8 cellular contexts compared by ENCODE assay signal in genomic region chr12:22443379-22444316, GRCh38.
A peak's percentile ranks its signal among the peaks of the same experiment; 100 is the strongest.
DNase-seq lines count a peak whose midpoint lies in the region; ATAC-seq and TF ChIP-seq lines count a peak whose summit lies in the region.

No MANE protein-coding gene starts in this region.

- DNase-seq in D341Med (ENCODE audit: low spot score) (peak; percentile 80), HK-2 (ENCODE audit: unreplicated experiment) (peak; percentile 54), NOMO-1 (lab: John Stamatoyannopoulos, UW; ENCODE audit: unreplicated experiment in 2 of 2) (peak; percentile 8 to 73), epithelial cell of esophagus (ENCODE audit: low read depth) (peak; percentile 88), mucosa of gallbladder (ENCODE audit: low spot score) (peak; percentile 71)
- DNase-seq in activated CD8-positive, alpha-beta memory T cell treated with anti-CD3 and anti-CD28 coated beads for 48 hours (ENCODE audit: low read depth in 2 of 3, low spot score in 2 of 3) = peak in 2 of 3 experiments; percentile 7 to 17

- H3K27ac Mint-ChIP-seq in stimulated activated memory B cell treated with anti-CD40 and anti-IgM and Interleukin-4, amounts not matched to agents 10 μg/mL and 1 μg/mL and 100 μg/mL, for 72 hours = no peak overlapping the region

- H3K4me3 Mint-ChIP-seq in stimulated activated memory B cell treated with anti-CD40 and anti-IgM and Interleukin-4, amounts not matched to agents 10 μg/mL and 1 μg/mL and 100 μg/mL, for 72 hours = no peak overlapping the region

- no peaks in the 10 kb centered on the region for H3K27me3 Mint-ChIP-seq in stimulated activated memory B cell treated with anti-CD40 and anti-IgM and Interleukin-4, amounts not matched to agents 10 μg/mL and 1 μg/mL and 100 μg/mL, for 72 hours

- TF ChIP-seq CTCF in epithelial cell of esophagus (IDR thresholded peaks at IDR 0.05; ENCODE audit: insufficient read depth, low read depth, low read length, missing control alignments) = peak; percentile 80

- peaks cover 7% of the 10 kb centered on the region for H3K4me1 Mint-ChIP-seq in stimulated activated memory B cell treated with anti-CD40 and anti-IgM and Interleukin-4, amounts not matched to agents 10 μg/mL and 1 μg/mL and 100 μg/mL, for 72 hours

- no peaks in the 10 kb centered on the region for H3K36me3 Mint-ChIP-seq in stimulated activated memory B cell treated with anti-CD40 and anti-IgM and Interleukin-4, amounts not matched to agents 10 μg/mL and 1 μg/mL and 100 μg/mL, for 72 hours

- no peaks in the 10 kb centered on the region for H3K9me3 Mint-ChIP-seq in stimulated activated memory B cell treated with anti-CD40 and anti-IgM and Interleukin-4, amounts not matched to agents 10 μg/mL and 1 μg/mL and 100 μg/mL, for 72 hours

- no peak overlapping the region for H3K4me3 ChIP-seq in epithelial cell of esophagus (ENCODE audit: low read length)

- peak; percentile 98 for ATAC-seq in GM21367 (IDR thresholded peaks at IDR 0.05; ENCODE audit: unreplicated experiment)
- ATAC-seq in stimulated activated memory B cell treated with anti-CD40 and anti-IgM and Interleukin-4, amounts not matched to agents 10 μg/mL and 1 μg/mL and 100 μg/mL, for 72 hours = peak; percentile 96

Comparison
In these comparisons a context has a peak if more than half of its experiments do, and no peak if none do; other contexts are left out.
1. DNase-seq: peak in every context shown above with its lines; median percentile 88 in epithelial cell of esophagus; 80 in D341Med; 71 in mucosa of gallbladder; 54 in HK-2; 40 in NOMO-1; 12 in activated CD8-positive, alpha-beta memory T cell treated with anti-CD3 and anti-CD28 coated beads for 48 hours.